In genomic region chr15:64237677-64238076, GRCh38 we compare ENCODE assay signal across 22 cellular contexts.
"Had no signal": no experiment of that assay in that cellular context is flagged by ENCODE, and none has a peak within 500 bp of the region (broad histone marks: within the 10 kb centered on the region; RNA-seq: fewer than 3 reads in every experiment).

No MANE protein-coding gene starts in this region.

- H3K27ac ChIP-seq: heart right ventricle, lower lobe of right lung, parathyroid adenoma, stomach, suprapubic skin, tibial nerve had no signal

- H3K27me3 ChIP-seq: heart right ventricle, stomach, suprapubic skin, tibial nerve had no signal

- H2AFZ ChIP-seq: parathyroid adenoma had no signal

- H3K4me3 ChIP-seq: heart right ventricle, lower lobe of right lung, stomach, suprapubic skin, tibial nerve had no signal

- H3K27ac Mint-ChIP-seq: activated naive CD8-positive, alpha-beta T cell treated with anti-CD3 and anti-CD28 coated beads, Interleukin-2, amount 10 ng/mL, durations not matched to agents 7 days and 5 days; naive B cell had no signal

- H3K4me1 ChIP-seq: heart right ventricle, lower lobe of right lung, parathyroid adenoma, stomach, suprapubic skin, tibial nerve had no signal

- H3K27me3 Mint-ChIP-seq: activated naive CD8-positive, alpha-beta T cell treated with anti-CD3 and anti-CD28 coated beads, Interleukin-2, amount 10 ng/mL, durations not matched to agents 7 days and 5 days; naive B cell had no signal

- H3K4me3 Mint-ChIP-seq: activated naive CD8-positive, alpha-beta T cell treated with anti-CD3 and anti-CD28 coated beads, Interleukin-2, amount 10 ng/mL, durations not matched to agents 7 days and 5 days; naive B cell had no signal

- H3K9ac ChIP-seq: parathyroid adenoma had no signal

- ATAC-seq: heart right ventricle, left lobe of liver, lower lobe of right lung, right cardiac atrium had no signal

- DNase-seq: activated CD4-positive, alpha-beta T cell treated with anti-CD3 and anti-CD28 coated beads for 1 hour; activated naive CD4-positive, alpha-beta T cell treated with Interleukin-2 at 50 U/mL for 16 hours; activated naive CD8-positive, alpha-beta T cell treated with anti-CD3 and anti-CD28 coated beads, Interleukin-2, amount 10 ng/mL, durations not matched to agents 7 days and 5 days; activated T-cell treated with anti-CD3 and anti-CD28 coated beads, Interleukin-2, amount 50 U/mL, for 1 hour; amygdala; cortex of kidney; erythroblast; foreskin fibroblast; heart right ventricle; kidney; lower lobe of right lung; mesendoderm; naive B cell; nucleus accumbens; right cardiac atrium; stimulated activated CD4-positive, alpha-beta T cell treated with anti-CD3 and anti-CD28 coated beads, Interleukin-12 subunit alpha, Interleukin-12 subunit beta, amount 100 ng/mL, for 4 hours; stimulated activated CD4-positive, alpha-beta T cell treated with anti-CD3 and anti-CD28 coated beads, Interleukin-4, amount 100 ng/mL, for 4 hours; stomach had no signal

- H3K9me3 ChIP-seq: heart right ventricle, lower lobe of right lung, stomach, suprapubic skin, tibial nerve had no signal

- H3K36me3 ChIP-seq: heart right ventricle, lower lobe of right lung, stomach, suprapubic skin, tibial nerve had no signal
